In the genomic region with DNA sequence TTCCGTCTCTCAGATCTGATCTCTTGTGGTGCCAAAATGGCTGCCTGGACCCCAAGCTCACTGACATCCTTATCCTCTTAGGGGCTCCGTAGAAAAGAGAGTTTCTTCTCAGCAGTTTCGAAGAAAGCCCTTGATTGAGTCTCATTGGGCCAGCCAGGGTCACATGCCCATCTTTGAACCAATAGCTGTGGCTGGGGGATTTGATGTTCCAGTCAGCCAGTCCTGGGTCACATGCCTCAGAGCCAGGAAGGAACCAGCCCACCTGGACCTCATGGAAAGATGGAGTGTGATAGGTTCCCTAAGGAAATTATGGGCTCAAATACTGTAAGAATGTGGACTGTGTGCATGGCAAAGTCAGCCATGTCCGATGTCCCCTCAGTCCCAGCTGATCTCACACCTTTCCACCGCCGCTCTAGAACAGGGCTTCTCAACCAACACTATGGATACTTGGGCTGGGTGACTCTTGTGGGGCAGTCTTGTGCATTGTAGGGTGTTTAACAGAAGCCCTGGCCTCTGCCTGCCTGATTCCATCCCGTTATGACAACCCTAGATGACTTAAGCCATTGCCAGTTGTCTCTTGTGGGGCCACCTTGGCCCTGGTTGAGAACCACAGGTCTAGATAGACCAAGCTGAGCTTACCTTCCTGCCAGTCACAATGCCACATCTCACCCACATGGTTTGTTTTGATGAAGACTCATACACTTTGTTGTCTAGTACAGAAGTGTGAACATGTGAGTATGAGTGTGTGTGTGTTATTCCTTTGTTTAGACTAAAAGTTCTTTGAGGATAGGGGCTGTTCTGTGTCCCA, we compare ENCODE assay signal across 15 cellular contexts.
"Had no signal": no experiment of that assay in that cellular context is flagged by ENCODE, and none has a peak within 500 bp of the region (broad histone marks: within the 10 kb centered on the region; RNA-seq: fewer than 3 reads in every experiment).

No MANE protein-coding gene starts in this region.

- FAIRE-seq: endothelial cell of umbilical vein had no signal

- H3K4me1 ChIP-seq: adrenal gland, prostate gland had no signal

- H3K27ac ChIP-seq: prostate gland, SJSA1 had no signal

- H3K36me3 ChIP-seq: adrenal gland, prostate gland, SJSA1 had no signal

- DNase-seq: activated CD4-positive, alpha-beta memory T cell treated with anti-CD3 and anti-CD28 coated beads for 36 hours; activated naive CD4-positive, alpha-beta T cell treated with anti-CD3 and anti-CD28 coated beads, Interleukin-2, amount 10 ng/mL, durations not matched to agents 7 days and 5 days; adrenal gland; effector CD8-positive, alpha-beta T cell; heart right ventricle; immature natural killer cell; mesendoderm; stimulated activated CD4-positive, alpha-beta T cell treated with anti-CD3 and anti-CD28 coated beads, Interleukin-4, amount 100 ng/mL, for 24 hours had no signal

- H3K9me3 ChIP-seq: adrenal gland, esophagus muscularis mucosa, heart right ventricle, prostate gland, SJSA1 had no signal

- ATAC-seq: naive thymus-derived CD8-positive, alpha-beta T cell; stimulated activated memory B cell treated with anti-CD40 and anti-IgM and Interleukin-4, amounts not matched to agents 10 μg/mL and 1 μg/mL and 100 μg/mL, for 72 hours had no signal

- H3K27me3 ChIP-seq: adrenal gland, esophagus muscularis mucosa, heart right ventricle, SJSA1 had no signal

- H3K4me3 ChIP-seq: adrenal gland, esophagus muscularis mucosa, heart right ventricle, prostate gland, SJSA1, smooth muscle cell had no signal
